In the genomic region with DNA sequence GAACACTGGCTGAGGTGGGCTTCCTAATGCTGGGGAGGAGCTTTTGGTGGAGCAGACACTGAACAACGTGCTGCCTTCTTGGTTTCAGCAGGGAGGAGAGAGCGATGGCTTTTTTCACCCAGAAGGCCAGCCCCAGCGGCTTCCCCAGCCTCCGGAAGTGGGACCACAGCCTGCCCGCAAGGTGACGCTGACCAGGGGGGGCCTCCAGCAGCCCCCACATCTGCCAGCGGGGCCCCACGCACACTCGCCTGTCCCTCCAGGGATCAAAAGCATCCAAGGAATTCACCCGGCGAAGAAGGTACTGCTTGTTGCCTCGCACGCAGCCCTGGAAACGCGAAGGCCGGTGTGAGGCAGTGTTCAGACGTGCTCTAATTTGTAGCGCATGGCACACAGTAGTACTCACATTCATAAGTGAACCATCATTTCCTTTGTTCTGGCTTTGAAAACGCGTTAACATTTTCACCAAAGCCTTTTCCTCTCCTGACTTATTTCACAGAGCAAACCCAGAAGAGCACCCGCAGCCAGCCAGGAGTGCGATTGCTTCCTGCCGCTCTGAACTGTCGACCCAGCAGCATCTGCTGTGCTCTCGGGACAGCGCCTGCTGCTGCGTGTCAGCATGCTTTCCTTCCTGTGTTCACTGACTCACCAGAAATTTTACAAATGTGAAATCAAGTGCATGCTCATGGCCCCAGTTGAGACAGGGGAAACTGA, we compare ENCODE assay signal across 8 cellular contexts. TPM values are rescaled to one million over a fixed set of nuclear protein-coding genes. Genes with fewer than 3 reads are reported as not detected.
DNase-seq lines count a peak whose midpoint lies in the region; ATAC-seq, FAIRE-seq and TF ChIP-seq lines count a peak whose summit lies in the region.

No MANE protein-coding gene starts in this region.

- H3K4me1 ChIP-seq in mucosa of descending colon (ENCODE audit: low read depth) = peaks cover 7% of the 10 kb centered on the region
- H3K4me1 ChIP-seq in uterus = no peaks in the 10 kb centered on the region

- H3K36me3 ChIP-seq in mucosa of descending colon (ENCODE audit: low read depth) (peaks cover 10% of the 10 kb centered on the region), uterus (no peaks in the 10 kb centered on the region)

- TF ChIP-seq POLR2A in uterus (IDR thresholded peaks at IDR 0.05) (no peak), GM12892 (IDR thresholded peaks at IDR 0.05; ENCODE audit: low read depth, low read length) (no peak)

- ATAC-seq in GM19467 (IDR thresholded peaks at IDR 0.05; ENCODE audit: unreplicated experiment) (peak; percentile 71), mucosa of descending colon (peak; percentile 37), HG03039 (IDR thresholded peaks at IDR 0.05; ENCODE audit: unreplicated experiment) (no peak)

- FAIRE-seq in GM12892 (lab: Jason Lieb, UNC) = no peak

- H3K27me3 ChIP-seq in uterus = no peaks in the 10 kb centered on the region

- peak; percentile 70 for DNase-seq in KG1 (lab: John Stamatoyannopoulos, UW)
- peak; percentile 53 for DNase-seq in activated naive CD4-positive, alpha-beta T cell treated with anti-CD3 and anti-CD28 coated beads, Interleukin-2, amount 50 U/mL, for 16 hours
- no peak for DNase-seq in mucosa of descending colon
- DNase-seq in uterus = no peak
- DNase-seq in globus pallidus (ENCODE audit: low spot score) = no peak
- DNase-seq in GM12892 (ENCODE audit: insufficient read length) = no peak

- no peaks in the 10 kb centered on the region for H3K9me3 ChIP-seq in mucosa of descending colon
- H3K9me3 ChIP-seq in uterus = no peaks in the 10 kb centered on the region

- H3K27ac ChIP-seq in uterus = peak overlapping the region; percentile 51 to 52

- no peak overlapping the region for H3K4me3 ChIP-seq in mucosa of descending colon
- H3K4me3 ChIP-seq in uterus = no peak overlapping the region

- TF ChIP-seq CTCF in mucosa of descending colon (IDR thresholded peaks at IDR 0.05) (no peak), uterus (IDR thresholded peaks at IDR 0.05) (no peak)

- intact Hi-C loops in mucosa of descending colon (cut with DNase I, micrococcal nuclease) (loop anchor here (10.0 kb wide), 2 partner anchors 159 to 169 kb away; no protein-coding TSS in a partner anchor), uterus (cut with DNase I; ENCODE audit: low total_unique reads) (loop anchor here (10.0 kb wide), 1 partner anchor 169 kb away; no protein-coding TSS in a partner anchor)

RNA-seq across cellular contexts. Expression of gene SHH, which starts 48.4 kb away (rescaled TPM):
- total RNA-seq in mucosa of descending colon (1 to 10 TPM; 2.4 to 9.6 (median 6.6) TPM), uterus (under 1 TPM in 1 of 4 donors, not detected in 3; 0.62 TPM)
- not detected for polyA plus RNA-seq in GM12892 (2012; ENCODE audit: missing spikeins)

Comparison
In these comparisons a context has a peak if more than half of its experiments do, and no peak if none do; other contexts are left out.
1. DNase-seq: peak in KG1 (single experiment) and activated naive CD4-positive, alpha-beta T cell treated with anti-CD3 and anti-CD28 coated beads, Interleukin-2, amount 50 U/mL, for 16 hours (single experiment); none in mucosa of descending colon (0 of 3), uterus (0 of 2), globus pallidus (single experiment) and GM12892 (single experiment).